23 cellular contexts compared by ENCODE assay signal in genomic region chr18:13295894-13296293, GRCh38.
"Had no signal": no experiment of that assay in that cellular context is flagged by ENCODE, and none has a peak within 500 bp of the region (broad histone marks: within the 10 kb centered on the region; RNA-seq: fewer than 3 reads in every experiment).

No MANE protein-coding gene starts in this region.

- H3K27ac ChIP-seq: RWPE1 had no signal

- H3K4me2 ChIP-seq: SK-N-SH had no signal

- DNase-seq: IMR-90, Kasumi-1, KG1, MM.1S, NCI-H1092 treated with DMSO at 0.1 percent for 48 hours, NCI-H1436, NCI-H187, NCI-H2029, NCI-H2081 treated with DMSO at 0.1 percent for 48 hours, NCI-H2171, NCI-H226, NCI-H446, NCI-H510A, NCI-H524 treated with DMSO at 0.1 percent for 48 hours, NCI-H69, NCI-H774, PC-3, SHP77, SK-N-SH, SW 1271 had no signal

- H3K9me3 ChIP-seq: SK-N-SH had no signal

- ATAC-seq: HepG2, Panc1, PC-3 had no signal

- H3K9ac ChIP-seq: SK-N-SH had no signal
